Comparison of ENCODE assay signal across 15 cellular contexts in the genomic region with DNA sequence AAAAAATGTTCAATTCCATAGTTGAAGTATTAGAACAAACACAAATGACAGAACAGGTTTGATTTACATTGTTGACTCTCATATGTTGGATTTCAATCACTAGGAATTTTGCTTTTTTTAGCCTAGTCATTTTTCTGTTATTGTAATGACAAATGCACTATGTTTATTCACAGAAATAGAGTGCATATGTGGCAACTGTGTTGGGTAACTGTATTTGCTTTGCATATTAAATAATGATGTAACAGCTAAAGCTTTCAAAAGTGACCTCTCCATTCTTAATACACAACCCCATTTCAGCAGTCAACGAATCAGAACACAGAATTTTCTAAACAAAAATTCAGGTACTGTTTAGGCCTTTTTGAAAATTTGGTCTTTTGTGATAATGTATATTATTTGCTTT. TPM values are rescaled to one million over a fixed set of nuclear protein-coding genes. Genes with fewer than 3 reads are reported as not detected.
DNase-seq lines count a peak whose midpoint lies in the region; ATAC-seq and TF ChIP-seq lines count a peak whose summit lies in the region.
"Had no signal": no experiment of that assay in that cellular context is flagged by ENCODE, and none has a peak within 500 bp of the region (broad histone marks: within the 10 kb centered on the region; RNA-seq: fewer than 3 reads in every experiment).

No MANE protein-coding gene starts in this region.

- H3K4me3 Mint-ChIP-seq in T-helper 17 cell (no peak overlapping the region), mesothelial cell of epicardium (no peak overlapping the region)
- H3K4me3 Mint-ChIP-seq: CD8-positive, alpha-beta T cell; IgD-negative memory B cell had no signal

- peaks cover 22% of the 10 kb centered on the region for H3K27me3 Mint-ChIP-seq in T-helper 17 cell
- peaks cover 25% of the 10 kb centered on the region for H3K27me3 Mint-ChIP-seq in mesothelial cell of epicardium (ENCODE audit: low read depth)

- H3K9me3 Mint-ChIP-seq in mesothelial cell of epicardium, result no peaks in the 10 kb centered on the region
- H3K9me3 Mint-ChIP-seq: CD8-positive, alpha-beta T cell; IgD-negative memory B cell had no signal

- H3K4me1 Mint-ChIP-seq in T-helper 17 cell, result no peaks in the 10 kb centered on the region
- H3K4me1 Mint-ChIP-seq in mesothelial cell of epicardium, result no peaks in the 10 kb centered on the region
- H3K4me1 Mint-ChIP-seq: IgD-negative memory B cell had no signal

- H3K36me3 Mint-ChIP-seq in T-helper 17 cell (ENCODE audit: low read depth) (no peaks in the 10 kb centered on the region), mesothelial cell of epicardium (no peaks in the 10 kb centered on the region)
- H3K36me3 Mint-ChIP-seq: CD8-positive, alpha-beta T cell; IgD-negative memory B cell had no signal

- peak; percentile 9 for DNase-seq in AG04449 (ENCODE audit: low read depth, low spot score)
- DNase-seq in HuH-7.5 (ENCODE audit: low spot score), result peak; percentile 25
- DNase-seq in choroid plexus epithelial cell (ENCODE audit: low read depth), result peak; percentile 3
- peak; percentile 53 for DNase-seq in hepatic stellate cell (ENCODE audit: low spot score)
- DNase-seq in T-helper 17 cell, result no peak
- no peak for DNase-seq in NCI-H2171 treated with DMSO at 0.1 percent for 48 hours (lab: John Stamatoyannopoulos, UW)
- DNase-seq in mesothelial cell of epicardium (ENCODE audit: low spot score in 2 of 2, unreplicated experiment in 2 of 2), result no peak
- DNase-seq: 8988T; CD8-positive, alpha-beta T cell; NCI-H187; NCI-H69 had no signal

- POLR2A ChIA-PET in AG04449 (lab: Yijun Ruan, JAX), result no interaction called here

- peaks cover 2% of the 10 kb centered on the region for H3K9me3 ChIP-seq in T-helper 17 cell (ENCODE audit: control insufficient read depth, low read length, poor library complexity, severe bottlenecking)
- H3K9me3 ChIP-seq: BLaER1 had no signal

- no peak overlapping the region for H3K4me3 ChIP-seq in AG04449 (ENCODE audit: low read depth, low read length)
- H3K4me3 ChIP-seq in choroid plexus epithelial cell (ENCODE audit: low read depth, low read length), result no peak overlapping the region
- H3K4me3 ChIP-seq: BLaER1 had no signal

- ATAC-seq in T-helper 17 cell, result no peak
- no peak for ATAC-seq in GM21717 (IDR thresholded peaks at IDR 0.05; ENCODE audit: unreplicated experiment)
- ATAC-seq: CD8-positive, alpha-beta T cell had no signal

- TF ChIP-seq CTCF in AG04449 (IDR thresholded peaks at IDR 0.05; ENCODE audit: insufficient read depth, low read length, missing control alignments) (no peak), choroid plexus epithelial cell (conservative IDR thresholded peaks at IDR 0.05; ENCODE audit: low read depth, low read length) (no peak), mesothelial cell of epicardium (IDR thresholded peaks at IDR 0.05; ENCODE audit: unreplicated experiment) (no peak)

- CTCF ChIA-PET in AG04449 (lab: Yijun Ruan, JAX), result no interaction called here

- H3K27ac Mint-ChIP-seq in T-helper 17 cell (no peak overlapping the region), mesothelial cell of epicardium (no peak overlapping the region)
- H3K27ac Mint-ChIP-seq: CD8-positive, alpha-beta T cell; IgD-negative memory B cell had no signal

RNA-seq across cellular contexts. Expression of gene SLC26A5, which starts 54.0 kb away (rescaled TPM):
- total RNA-seq in T-helper 17 cell (not detected), mesothelial cell of epicardium (not detected in 3 replicates)
- total RNA-seq: RPMI7951 had no signal

Comparison
In these comparisons a context has a peak if more than half of its experiments do, and no peak if none do; other contexts are left out.
1. DNase-seq: peak in AG04449 (single experiment), HuH-7.5 (single experiment), choroid plexus epithelial cell (single experiment) and hepatic stellate cell (single experiment); none in T-helper 17 cell (0 of 3), NCI-H2171 treated with DMSO at 0.1 percent for 48 hours (single experiment) and mesothelial cell of epicardium (0 of 2).